Comparison of ENCODE assay signal across 1 cellular context in the genomic region with DNA sequence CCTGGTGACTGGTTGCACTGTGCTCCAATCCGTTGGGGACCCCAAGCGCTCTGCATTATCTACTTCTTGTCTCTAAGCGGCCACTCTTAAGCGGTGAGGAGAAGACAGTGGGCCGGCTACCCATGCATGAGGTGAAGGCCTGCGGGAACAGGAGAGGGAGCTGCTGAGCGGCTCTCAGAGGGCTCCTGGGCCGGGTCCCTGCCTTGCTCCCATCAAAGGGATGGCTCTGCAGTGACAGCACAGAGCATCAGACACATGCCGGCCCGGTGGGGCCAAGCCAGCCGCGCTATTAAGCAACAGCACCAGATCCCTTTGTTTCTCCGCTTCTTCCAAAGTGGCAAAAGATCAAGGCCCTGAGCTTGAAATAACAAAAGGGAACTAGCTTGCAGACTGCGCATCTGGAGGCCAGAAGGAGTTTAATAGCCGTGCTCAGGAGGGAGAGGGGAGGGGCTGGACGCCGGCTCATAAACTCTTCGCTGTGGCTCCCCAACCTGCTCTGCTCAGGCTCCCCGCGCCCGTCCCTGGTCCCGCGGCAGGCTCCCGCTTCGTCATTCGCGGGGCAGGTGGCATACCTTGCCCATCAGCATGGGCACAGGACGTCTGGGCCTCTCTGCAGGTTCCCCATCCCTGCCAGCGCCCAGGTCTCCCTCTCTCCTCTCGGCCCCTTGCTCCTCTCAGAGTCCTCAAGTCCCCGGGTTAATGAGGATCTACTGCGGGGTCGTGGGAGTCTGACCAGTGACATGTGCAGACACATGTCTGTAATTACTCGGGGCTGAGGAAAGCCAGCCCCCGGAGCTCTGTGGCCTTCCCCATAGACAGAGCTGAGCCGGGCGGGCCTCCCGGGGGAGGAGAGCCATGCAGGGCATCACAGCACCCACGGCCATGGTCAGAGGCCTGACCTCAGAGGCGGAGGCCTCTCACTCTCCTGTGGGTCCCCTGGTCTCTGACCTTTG.
TF ChIP-seq lines count a peak whose summit lies in the region.

No MANE protein-coding gene starts in this region.

TF ChIP-seq in HepG2, 621 proteins besides CTCF, POLR2A, EP300 and RAD21 (continued from another document and continues in another):
- TF ChIP-seq, protein P1, sequence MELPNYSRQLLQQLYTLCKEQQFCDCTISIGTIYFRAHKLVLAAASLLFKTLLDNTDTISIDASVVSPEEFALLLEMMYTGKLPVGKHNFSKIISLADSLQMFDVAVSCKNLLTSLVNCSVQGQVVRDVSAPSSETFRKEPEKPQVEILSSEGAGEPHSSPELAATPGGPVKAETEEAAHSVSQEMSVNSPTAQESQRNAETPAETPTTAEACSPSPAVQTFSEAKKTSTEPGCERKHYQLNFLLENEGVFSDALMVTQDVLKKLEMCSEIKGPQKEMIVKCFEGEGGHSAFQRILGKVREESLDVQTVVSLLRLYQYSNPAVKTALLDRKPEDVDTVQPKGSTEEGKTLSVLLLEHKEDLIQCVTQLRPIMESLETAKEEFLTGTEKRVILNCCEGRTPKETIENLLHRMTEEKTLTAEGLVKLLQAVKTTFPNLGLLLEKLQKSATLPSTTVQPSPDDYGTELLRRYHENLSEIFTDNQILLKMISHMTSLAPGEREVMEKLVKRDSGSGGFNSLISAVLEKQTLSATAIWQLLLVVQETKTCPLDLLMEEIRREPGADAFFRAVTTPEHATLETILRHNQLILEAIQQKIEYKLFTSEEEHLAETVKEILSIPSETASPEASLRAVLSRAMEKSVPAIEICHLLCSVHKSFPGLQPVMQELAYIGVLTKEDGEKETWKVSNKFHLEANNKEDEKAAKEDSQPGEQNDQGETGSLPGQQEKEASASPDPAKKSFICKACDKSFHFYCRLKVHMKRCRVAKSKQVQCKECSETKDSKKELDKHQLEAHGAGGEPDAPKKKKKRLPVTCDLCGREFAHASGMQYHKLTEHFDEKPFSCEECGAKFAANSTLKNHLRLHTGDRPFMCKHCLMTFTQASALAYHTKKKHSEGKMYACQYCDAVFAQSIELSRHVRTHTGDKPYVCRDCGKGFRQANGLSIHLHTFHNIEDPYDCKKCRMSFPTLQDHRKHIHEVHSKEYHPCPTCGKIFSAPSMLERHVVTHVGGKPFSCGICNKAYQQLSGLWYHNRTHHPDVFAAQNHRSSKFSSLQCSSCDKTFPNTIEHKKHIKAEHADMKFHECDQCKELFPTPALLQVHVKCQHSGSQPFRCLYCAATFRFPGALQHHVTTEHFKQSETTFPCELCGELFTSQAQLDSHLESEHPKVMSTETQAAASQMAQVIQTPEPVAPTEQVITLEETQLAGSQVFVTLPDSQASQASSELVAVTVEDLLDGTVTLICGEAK (IDR thresholded peaks at IDR 0.05) = no peak
- TF ChIP-seq, protein P1 (CRISPR knock-in tag; IDR thresholded peaks at IDR 0.05) = no peak
- no peak for TF ChIP-seq NR2F6 (IDR thresholded peaks at IDR 0.05)
- TF ChIP-seq NR2F6 (CRISPR knock-in tag; IDR thresholded peaks at IDR 0.05) = peak; percentile 37
- TF ChIP-seq EEA1 (CRISPR knock-in tag; IDR thresholded peaks at IDR 0.05; ENCODE audit: borderline replicate concordance) = no peak
- TF ChIP-seq ZNF713 (CRISPR knock-in tag; IDR thresholded peaks at IDR 0.05) = no peak
- TF ChIP-seq, protein P2, sequence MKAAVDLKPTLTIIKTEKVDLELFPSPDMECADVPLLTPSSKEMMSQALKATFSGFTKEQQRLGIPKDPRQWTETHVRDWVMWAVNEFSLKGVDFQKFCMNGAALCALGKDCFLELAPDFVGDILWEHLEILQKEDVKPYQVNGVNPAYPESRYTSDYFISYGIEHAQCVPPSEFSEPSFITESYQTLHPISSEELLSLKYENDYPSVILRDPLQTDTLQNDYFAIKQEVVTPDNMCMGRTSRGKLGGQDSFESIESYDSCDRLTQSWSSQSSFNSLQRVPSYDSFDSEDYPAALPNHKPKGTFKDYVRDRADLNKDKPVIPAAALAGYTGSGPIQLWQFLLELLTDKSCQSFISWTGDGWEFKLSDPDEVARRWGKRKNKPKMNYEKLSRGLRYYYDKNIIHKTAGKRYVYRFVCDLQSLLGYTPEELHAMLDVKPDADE (CRISPR knock-in tag; IDR thresholded peaks at IDR 0.05) = no peak
- TF ChIP-seq, protein P3, sequence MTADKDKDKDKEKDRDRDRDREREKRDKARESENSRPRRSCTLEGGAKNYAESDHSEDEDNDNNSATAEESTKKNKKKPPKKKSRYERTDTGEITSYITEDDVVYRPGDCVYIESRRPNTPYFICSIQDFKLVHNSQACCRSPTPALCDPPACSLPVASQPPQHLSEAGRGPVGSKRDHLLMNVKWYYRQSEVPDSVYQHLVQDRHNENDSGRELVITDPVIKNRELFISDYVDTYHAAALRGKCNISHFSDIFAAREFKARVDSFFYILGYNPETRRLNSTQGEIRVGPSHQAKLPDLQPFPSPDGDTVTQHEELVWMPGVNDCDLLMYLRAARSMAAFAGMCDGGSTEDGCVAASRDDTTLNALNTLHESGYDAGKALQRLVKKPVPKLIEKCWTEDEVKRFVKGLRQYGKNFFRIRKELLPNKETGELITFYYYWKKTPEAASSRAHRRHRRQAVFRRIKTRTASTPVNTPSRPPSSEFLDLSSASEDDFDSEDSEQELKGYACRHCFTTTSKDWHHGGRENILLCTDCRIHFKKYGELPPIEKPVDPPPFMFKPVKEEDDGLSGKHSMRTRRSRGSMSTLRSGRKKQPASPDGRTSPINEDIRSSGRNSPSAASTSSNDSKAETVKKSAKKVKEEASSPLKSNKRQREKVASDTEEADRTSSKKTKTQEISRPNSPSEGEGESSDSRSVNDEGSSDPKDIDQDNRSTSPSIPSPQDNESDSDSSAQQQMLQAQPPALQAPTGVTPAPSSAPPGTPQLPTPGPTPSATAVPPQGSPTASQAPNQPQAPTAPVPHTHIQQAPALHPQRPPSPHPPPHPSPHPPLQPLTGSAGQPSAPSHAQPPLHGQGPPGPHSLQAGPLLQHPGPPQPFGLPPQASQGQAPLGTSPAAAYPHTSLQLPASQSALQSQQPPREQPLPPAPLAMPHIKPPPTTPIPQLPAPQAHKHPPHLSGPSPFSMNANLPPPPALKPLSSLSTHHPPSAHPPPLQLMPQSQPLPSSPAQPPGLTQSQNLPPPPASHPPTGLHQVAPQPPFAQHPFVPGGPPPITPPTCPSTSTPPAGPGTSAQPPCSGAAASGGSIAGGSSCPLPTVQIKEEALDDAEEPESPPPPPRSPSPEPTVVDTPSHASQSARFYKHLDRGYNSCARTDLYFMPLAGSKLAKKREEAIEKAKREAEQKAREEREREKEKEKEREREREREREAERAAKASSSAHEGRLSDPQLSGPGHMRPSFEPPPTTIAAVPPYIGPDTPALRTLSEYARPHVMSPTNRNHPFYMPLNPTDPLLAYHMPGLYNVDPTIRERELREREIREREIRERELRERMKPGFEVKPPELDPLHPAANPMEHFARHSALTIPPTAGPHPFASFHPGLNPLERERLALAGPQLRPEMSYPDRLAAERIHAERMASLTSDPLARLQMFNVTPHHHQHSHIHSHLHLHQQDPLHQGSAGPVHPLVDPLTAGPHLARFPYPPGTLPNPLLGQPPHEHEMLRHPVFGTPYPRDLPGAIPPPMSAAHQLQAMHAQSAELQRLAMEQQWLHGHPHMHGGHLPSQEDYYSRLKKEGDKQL (CRISPR knock-in tag; IDR thresholded peaks at IDR 0.05; ENCODE audit: low read depth) = peak; percentile 46; the same call in 1 of the 2 replicates
- peak; percentile 37; the same call in 1 of the 2 replicates for TF ChIP-seq ELF3 (CRISPR knock-in tag; IDR thresholded peaks at IDR 0.05)
- TF ChIP-seq CBFB (CRISPR knock-in tag; IDR thresholded peaks at IDR 0.05) = no peak
- TF ChIP-seq KDM1A (CRISPR knock-in tag; IDR thresholded peaks at IDR 0.05) = peak; percentile 62; the same call in 1 of the 2 replicates
- TF ChIP-seq FOXK2 (IDR thresholded peaks at IDR 0.05) = no peak
- no peak for TF ChIP-seq ZNF569 (CRISPR knock-in tag; IDR thresholded peaks at IDR 0.05; ENCODE audit: borderline replicate concordance)
- no peak for TF ChIP-seq CBX1 (IDR thresholded peaks at IDR 0.05; ENCODE audit: low read depth)
- TF ChIP-seq, protein P4, sequence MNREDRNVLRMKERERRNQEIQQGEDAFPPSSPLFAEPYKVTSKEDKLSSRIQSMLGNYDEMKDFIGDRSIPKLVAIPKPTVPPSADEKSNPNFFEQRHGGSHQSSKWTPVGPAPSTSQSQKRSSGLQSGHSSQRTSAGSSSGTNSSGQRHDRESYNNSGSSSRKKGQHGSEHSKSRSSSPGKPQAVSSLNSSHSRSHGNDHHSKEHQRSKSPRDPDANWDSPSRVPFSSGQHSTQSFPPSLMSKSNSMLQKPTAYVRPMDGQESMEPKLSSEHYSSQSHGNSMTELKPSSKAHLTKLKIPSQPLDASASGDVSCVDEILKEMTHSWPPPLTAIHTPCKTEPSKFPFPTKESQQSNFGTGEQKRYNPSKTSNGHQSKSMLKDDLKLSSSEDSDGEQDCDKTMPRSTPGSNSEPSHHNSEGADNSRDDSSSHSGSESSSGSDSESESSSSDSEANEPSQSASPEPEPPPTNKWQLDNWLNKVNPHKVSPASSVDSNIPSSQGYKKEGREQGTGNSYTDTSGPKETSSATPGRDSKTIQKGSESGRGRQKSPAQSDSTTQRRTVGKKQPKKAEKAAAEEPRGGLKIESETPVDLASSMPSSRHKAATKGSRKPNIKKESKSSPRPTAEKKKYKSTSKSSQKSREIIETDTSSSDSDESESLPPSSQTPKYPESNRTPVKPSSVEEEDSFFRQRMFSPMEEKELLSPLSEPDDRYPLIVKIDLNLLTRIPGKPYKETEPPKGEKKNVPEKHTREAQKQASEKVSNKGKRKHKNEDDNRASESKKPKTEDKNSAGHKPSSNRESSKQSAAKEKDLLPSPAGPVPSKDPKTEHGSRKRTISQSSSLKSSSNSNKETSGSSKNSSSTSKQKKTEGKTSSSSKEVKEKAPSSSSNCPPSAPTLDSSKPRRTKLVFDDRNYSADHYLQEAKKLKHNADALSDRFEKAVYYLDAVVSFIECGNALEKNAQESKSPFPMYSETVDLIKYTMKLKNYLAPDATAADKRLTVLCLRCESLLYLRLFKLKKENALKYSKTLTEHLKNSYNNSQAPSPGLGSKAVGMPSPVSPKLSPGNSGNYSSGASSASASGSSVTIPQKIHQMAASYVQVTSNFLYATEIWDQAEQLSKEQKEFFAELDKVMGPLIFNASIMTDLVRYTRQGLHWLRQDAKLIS (CRISPR knock-in tag; IDR thresholded peaks at IDR 0.05) = no peak
- TF ChIP-seq KDM4B (CRISPR knock-in tag; IDR thresholded peaks at IDR 0.05) = no peak
- peak; percentile 32; the same call in 1 of the 2 replicates for TF ChIP-seq FOXJ3 (CRISPR knock-in tag; IDR thresholded peaks at IDR 0.05; ENCODE audit: borderline replicate concordance)
- TF ChIP-seq ZNF446 (CRISPR knock-in tag; IDR thresholded peaks at IDR 0.05) = no peak; the same call in 1 of the 2 replicates
- 0 out of 2 replicates have a peak, but pooled peaks have one; percentile 32 for TF ChIP-seq NR2F2 (IDR thresholded peaks at IDR 0.05; ENCODE audit: borderline replicate concordance, low read depth)
- TF ChIP-seq ZNF891 (CRISPR knock-in tag; IDR thresholded peaks at IDR 0.05) = peak; percentile 46; the same call in 1 of the 2 replicates
- TF ChIP-seq MAZ (IDR thresholded peaks at IDR 0.05; ENCODE audit: borderline replicate concordance, low read depth, low read length) = peak; percentile 52; the same call in 1 of the 2 replicates
- no peak for TF ChIP-seq MAZ (CRISPR knock-in tag; IDR thresholded peaks at IDR 0.05; ENCODE audit: low read depth)
- no peak for TF ChIP-seq ESRRA (CRISPR knock-in tag; IDR thresholded peaks at IDR 0.05; ENCODE audit: low read depth)
- TF ChIP-seq, protein P5, sequence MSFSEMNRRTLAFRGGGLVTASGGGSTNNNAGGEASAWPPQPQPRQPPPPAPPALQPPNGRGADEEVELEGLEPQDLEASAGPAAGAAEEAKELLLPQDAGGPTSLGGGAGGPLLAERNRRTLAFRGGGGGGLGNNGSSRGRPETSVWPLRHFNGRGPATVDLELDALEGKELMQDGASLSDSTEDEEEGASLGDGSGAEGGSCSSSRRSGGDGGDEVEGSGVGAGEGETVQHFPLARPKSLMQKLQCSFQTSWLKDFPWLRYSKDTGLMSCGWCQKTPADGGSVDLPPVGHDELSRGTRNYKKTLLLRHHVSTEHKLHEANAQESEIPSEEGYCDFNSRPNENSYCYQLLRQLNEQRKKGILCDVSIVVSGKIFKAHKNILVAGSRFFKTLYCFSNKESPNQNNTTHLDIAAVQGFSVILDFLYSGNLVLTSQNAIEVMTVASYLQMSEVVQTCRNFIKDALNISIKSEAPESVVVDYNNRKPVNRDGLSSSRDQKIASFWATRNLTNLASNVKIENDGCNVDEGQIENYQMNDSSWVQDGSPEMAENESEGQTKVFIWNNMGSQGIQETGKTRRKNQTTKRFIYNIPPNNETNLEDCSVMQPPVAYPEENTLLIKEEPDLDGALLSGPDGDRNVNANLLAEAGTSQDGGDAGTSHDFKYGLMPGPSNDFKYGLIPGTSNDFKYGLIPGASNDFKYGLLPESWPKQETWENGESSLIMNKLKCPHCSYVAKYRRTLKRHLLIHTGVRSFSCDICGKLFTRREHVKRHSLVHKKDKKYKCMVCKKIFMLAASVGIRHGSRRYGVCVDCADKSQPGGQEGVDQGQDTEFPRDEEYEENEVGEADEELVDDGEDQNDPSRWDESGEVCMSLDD (CRISPR knock-in tag; IDR thresholded peaks at IDR 0.05; ENCODE audit: borderline replicate concordance) = no peak
- no peak for TF ChIP-seq SYNCRIP (IDR thresholded peaks at IDR 0.05; ENCODE audit: insufficient read depth, low read depth, low read length)
- no peak; the same call in 1 of the 2 replicates for TF ChIP-seq ETV5 (CRISPR knock-in tag; IDR thresholded peaks at IDR 0.05; ENCODE audit: borderline replicate concordance)
- TF ChIP-seq ZNF530 (CRISPR knock-in tag; IDR thresholded peaks at IDR 0.05; ENCODE audit: low read depth) = no peak
- TF ChIP-seq PPARG (CRISPR knock-in tag; conservative IDR thresholded peaks at IDR 0.05) = no peak
- TF ChIP-seq TEAD3 (CRISPR knock-in tag; optimal IDR thresholded peaks at IDR 0.05; ENCODE audit: borderline replicate concordance) = peak; percentile 81
- peak; percentile 60 for TF ChIP-seq HOXA3 (CRISPR knock-in tag; IDR thresholded peaks at IDR 0.05)
